23 cellular contexts compared by ENCODE assay signal in the genomic region with DNA sequence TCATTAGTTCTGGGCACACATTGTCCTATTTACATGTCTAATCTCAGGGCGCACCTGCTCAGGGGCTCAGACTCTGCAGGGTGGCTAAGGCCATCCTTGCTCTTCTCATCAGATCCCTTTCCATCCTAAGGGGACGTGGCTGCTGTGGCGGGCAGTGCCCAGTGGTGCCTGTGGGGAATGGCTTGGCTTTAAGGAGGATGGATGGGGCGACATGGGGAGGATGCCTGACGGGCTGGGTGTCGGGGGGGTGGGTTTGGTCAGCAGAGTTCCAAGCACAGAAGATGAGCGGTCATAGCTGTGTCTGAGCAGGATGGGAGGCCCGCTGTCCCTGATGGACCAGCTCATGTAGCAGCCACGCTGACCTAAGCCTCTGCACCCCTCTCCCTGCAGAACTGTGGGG. TPM values are rescaled to one million over a fixed set of nuclear protein-coding genes. Genes with fewer than 3 reads are reported as not detected.
DNase-seq lines count a peak whose midpoint lies in the region; ATAC-seq and TF ChIP-seq lines count a peak whose summit lies in the region.
"Had no signal": no experiment of that assay in that cellular context is flagged by ENCODE, and none has a peak within 500 bp of the region (broad histone marks: within the 10 kb centered on the region; RNA-seq: fewer than 3 reads in every experiment).

No MANE protein-coding gene starts in this region.

- H3K4me1 Mint-ChIP-seq in natural killer cell, result peaks cover 11 to 18% of the 10 kb centered on the region in 2 donors
- H3K4me1 Mint-ChIP-seq in natural killer cell treated with Interleukin-12 subunit alpha and Interleukin-12 subunit beta and Interleukin-15 and Interleukin-18, amount 100 ng/mL, for 72 hours (ENCODE audit: low read depth in 2 of 2), result peaks cover 0 to 9% of the 10 kb centered on the region in 2 donors
- peaks cover 24% of the 10 kb centered on the region for H3K4me1 Mint-ChIP-seq in activated CD8-positive, alpha-beta T cell treated with anti-CD3 and anti-CD28 coated beads for 36 hours (ENCODE audit: low read depth)
- peaks cover 10 to 56% (median 29%) of the 10 kb centered on the region in 4 donors for H3K4me1 Mint-ChIP-seq in naive thymus-derived CD8-positive, alpha-beta T cell
- H3K4me1 Mint-ChIP-seq: stimulated activated memory B cell treated with anti-CD40 and anti-IgM and Interleukin-4, amounts not matched to agents 10 μg/mL and 1 μg/mL and 100 μg/mL, for 72 hours had no signal

- H3K27ac Mint-ChIP-seq in natural killer cell, result peak overlapping the region; percentile 9 to 43
- peak overlapping the region in 1 of 2 donors; percentile 16 for H3K27ac Mint-ChIP-seq in natural killer cell treated with Interleukin-12 subunit alpha and Interleukin-12 subunit beta and Interleukin-15 and Interleukin-18, amount 100 ng/mL, for 72 hours
- peak overlapping the region; percentile 30 for H3K27ac Mint-ChIP-seq in activated CD8-positive, alpha-beta T cell treated with anti-CD3 and anti-CD28 coated beads for 36 hours
- peak overlapping the region in 9 of 10 donors; percentile 51 to 100 (median 89) for H3K27ac Mint-ChIP-seq in naive thymus-derived CD8-positive, alpha-beta T cell
- H3K27ac Mint-ChIP-seq: activated naive CD8-positive, alpha-beta T cell treated with anti-CD3 and anti-CD28 coated beads, Interleukin-2, amount 10 ng/mL, durations not matched to agents 7 days and 5 days; stimulated activated memory B cell treated with anti-CD40 and anti-IgM and Interleukin-4, amounts not matched to agents 10 μg/mL and 1 μg/mL and 100 μg/mL, for 72 hours; T-helper 2 cell treated with Interferon-gamma antibody and Interleukin-4, amounts not matched to agents 5 μg/mL and 100 μg/mL, for 36 hours had no signal

- peaks cover 7% of the 10 kb centered on the region for H3K36me3 Mint-ChIP-seq in natural killer cell
- peaks cover 7% of the 10 kb centered on the region for H3K36me3 Mint-ChIP-seq in natural killer cell treated with Interleukin-12 subunit alpha and Interleukin-12 subunit beta and Interleukin-15 and Interleukin-18, amount 100 ng/mL, for 72 hours
- peaks cover 42% of the 10 kb centered on the region for H3K36me3 Mint-ChIP-seq in activated CD8-positive, alpha-beta T cell treated with anti-CD3 and anti-CD28 coated beads for 36 hours (ENCODE audit: low read depth)
- peaks cover 0 to 93% (median 21%) of the 10 kb centered on the region in 3 donors for H3K36me3 Mint-ChIP-seq in naive thymus-derived CD8-positive, alpha-beta T cell

- H3K27me3 Mint-ChIP-seq in natural killer cell (ENCODE audit: low read depth in 2 of 2), result no peaks in the 10 kb centered on the region
- H3K27me3 Mint-ChIP-seq in natural killer cell treated with Interleukin-12 subunit alpha and Interleukin-12 subunit beta and Interleukin-15 and Interleukin-18, amount 100 ng/mL, for 72 hours, result no peaks in the 10 kb centered on the region
- no peaks in the 10 kb centered on the region for H3K27me3 Mint-ChIP-seq in activated CD8-positive, alpha-beta T cell treated with anti-CD3 and anti-CD28 coated beads for 36 hours
- H3K27me3 Mint-ChIP-seq in naive thymus-derived CD8-positive, alpha-beta T cell, result no peaks in the 10 kb centered on the region
- H3K27me3 Mint-ChIP-seq: activated naive CD8-positive, alpha-beta T cell treated with anti-CD3 and anti-CD28 coated beads, Interleukin-2, amount 10 ng/mL, durations not matched to agents 7 days and 5 days; stimulated activated memory B cell treated with anti-CD40 and anti-IgM and Interleukin-4, amounts not matched to agents 10 μg/mL and 1 μg/mL and 100 μg/mL, for 72 hours had no signal

- no peaks in the 10 kb centered on the region for H3K9me3 Mint-ChIP-seq in natural killer cell
- H3K9me3 Mint-ChIP-seq in natural killer cell treated with Interleukin-12 subunit alpha and Interleukin-12 subunit beta and Interleukin-15 and Interleukin-18, amount 100 ng/mL, for 72 hours, result no peaks in the 10 kb centered on the region
- no peaks in the 10 kb centered on the region for H3K9me3 Mint-ChIP-seq in activated CD8-positive, alpha-beta T cell treated with anti-CD3 and anti-CD28 coated beads for 36 hours
- no peaks in the 10 kb centered on the region for H3K9me3 Mint-ChIP-seq in naive thymus-derived CD8-positive, alpha-beta T cell
- H3K9me3 Mint-ChIP-seq: activated naive CD8-positive, alpha-beta T cell treated with anti-CD3 and anti-CD28 coated beads, Interleukin-2, amount 10 ng/mL, durations not matched to agents 7 days and 5 days; stimulated activated memory B cell treated with anti-CD40 and anti-IgM and Interleukin-4, amounts not matched to agents 10 μg/mL and 1 μg/mL and 100 μg/mL, for 72 hours; T-helper 2 cell treated with Interferon-gamma antibody and Interleukin-4, amounts not matched to agents 5 μg/mL and 100 μg/mL, for 36 hours had no signal

- intact Hi-C loops in natural killer cell (cut with micrococcal nuclease), result no loop called here
- intact Hi-C loops in activated CD8-positive, alpha-beta T cell treated with anti-CD3 and anti-CD28 coated beads for 36 hours (cut with micrococcal nuclease), result no loop called here

- CTCF ChIA-PET in activated CD8-positive, alpha-beta T cell treated with anti-CD3 and anti-CD28 coated beads for 36 hours (lab: Charles Lee), result interaction anchor here (7.5 kb wide), 1 partner anchor 14 kb away, joined by 75 read pairs; no protein-coding TSS in a partner anchor

- TF ChIP-seq CTCF in natural killer cell (IDR thresholded peaks at IDR 0.05), result no peak
- no peak for TF ChIP-seq CTCF in activated CD8-positive, alpha-beta T cell treated with anti-CD3 and anti-CD28 coated beads for 36 hours (IDR thresholded peaks at IDR 0.05)

- no peak for DNase-seq in natural killer cell
- no peak for DNase-seq in natural killer cell treated with Interleukin-12 subunit alpha and Interleukin-12 subunit beta and Interleukin-15 and Interleukin-18, amount 100 ng/mL, for 72 hours (ENCODE audit: low spot score)
- DNase-seq in activated CD8-positive, alpha-beta T cell treated with anti-CD3 and anti-CD28 coated beads for 36 hours, result no peak
- DNase-seq in naive thymus-derived CD8-positive, alpha-beta T cell, result no peak
- no peak for DNase-seq in hepatic stellate cell (ENCODE audit: low spot score)
- DNase-seq in DMS153 treated with DMSO at 0.1 percent for 48 hours (lab: John Stamatoyannopoulos, UW; ENCODE audit: unreplicated experiment), result no peak
- DNase-seq: activated CD4-positive, alpha-beta T cell treated with anti-CD3 and anti-CD28 coated beads, Interleukin-2, amount 50 U/mL, for 4 hours; activated naive CD8-positive, alpha-beta T cell treated with anti-CD3 and anti-CD28 coated beads, Interleukin-2, amount 10 ng/mL, durations not matched to agents 7 days and 5 days; activated T-cell treated with anti-CD3 and anti-CD28 coated beads, Interleukin-2, amount 50 U/mL, for 1 hour; NCI-H2081; NCI-H774; occipital lobe; stimulated activated CD4-positive, alpha-beta T cell treated with anti-CD3 and anti-CD28 coated beads, Interleukin-2, amount 100 ng/mL, for 48 hours; testis had no signal

- POLR2A ChIA-PET in activated CD8-positive, alpha-beta T cell treated with anti-CD3 and anti-CD28 coated beads for 36 hours (lab: Charles Lee), result interaction anchor here (0.7 to 1.2 kb wide), 2 partner anchors 11 to 38 kb away, joined by 3 read pairs; no protein-coding TSS in a partner anchor
- POLR2A ChIA-PET in naive thymus-derived CD8-positive, alpha-beta T cell (lab: Charles Lee), result interaction anchor here (0.8 to 6.9 kb wide), 4 partner anchors 9 to 63 kb away, joined by 5 to 85 read pairs (median 9); no protein-coding TSS in a partner anchor

- ATAC-seq in natural killer cell (no peak), GM18870 (IDR thresholded peaks at IDR 0.05; ENCODE audit: unreplicated experiment) (no peak)
- ATAC-seq in natural killer cell treated with Interleukin-12 subunit alpha and Interleukin-12 subunit beta and Interleukin-15 and Interleukin-18, amount 100 ng/mL, for 72 hours, result no peak
- ATAC-seq in activated CD8-positive, alpha-beta T cell treated with anti-CD3 and anti-CD28 coated beads for 36 hours, result no peak
- ATAC-seq in naive thymus-derived CD8-positive, alpha-beta T cell, result no peak
- ATAC-seq: K562; stimulated activated memory B cell treated with anti-CD40 and anti-IgM and Interleukin-4, amounts not matched to agents 10 μg/mL and 1 μg/mL and 100 μg/mL, for 72 hours had no signal

- H3K4me3 Mint-ChIP-seq in natural killer cell, result no peak overlapping the region
- H3K4me3 Mint-ChIP-seq in natural killer cell treated with Interleukin-12 subunit alpha and Interleukin-12 subunit beta and Interleukin-15 and Interleukin-18, amount 100 ng/mL, for 72 hours, result no peak overlapping the region
- H3K4me3 Mint-ChIP-seq in activated CD8-positive, alpha-beta T cell treated with anti-CD3 and anti-CD28 coated beads for 36 hours, result no peak overlapping the region
- no peak overlapping the region for H3K4me3 Mint-ChIP-seq in naive thymus-derived CD8-positive, alpha-beta T cell
- H3K4me3 Mint-ChIP-seq: activated naive CD8-positive, alpha-beta T cell treated with anti-CD3 and anti-CD28 coated beads, Interleukin-2, amount 10 ng/mL, durations not matched to agents 7 days and 5 days; stimulated activated memory B cell treated with anti-CD40 and anti-IgM and Interleukin-4, amounts not matched to agents 10 μg/mL and 1 μg/mL and 100 μg/mL, for 72 hours; T-helper 2 cell treated with Interferon-gamma antibody and Interleukin-4, amounts not matched to agents 5 μg/mL and 100 μg/mL, for 36 hours had no signal

RNA-seq across cellular contexts. Expression of a gene that starts 40.9 kb away (rescaled TPM):
- total RNA-seq in natural killer cell, result 1 to 10 TPM; 1.2 to 2.1 (median 1.8) TPM
- 1 to 10 TPM in 1 of 2 donors, under 1 TPM in 1; 0.67 to 3.3 TPM for total RNA-seq in natural killer cell treated with Interleukin-12 subunit alpha and Interleukin-12 subunit beta and Interleukin-15 and Interleukin-18, amount 100 ng/mL, for 72 hours
- 10 to 100 TPM; 34.6 to 36.7 TPM for total RNA-seq in activated CD8-positive, alpha-beta T cell treated with anti-CD3 and anti-CD28 coated beads for 36 hours
- 10 to 100 TPM; 62.1 to 64.0 TPM for total RNA-seq in naive thymus-derived CD8-positive, alpha-beta T cell
- 100 to 1,000 TPM in 2 of 3 donors, 10 to 100 TPM in 1; 86.7 to 208 (median 145) TPM for polyA plus RNA-seq in naive thymus-derived CD8-positive, alpha-beta T cell
- total RNA-seq: dermis microvascular lymphatic vessel endothelial cell, G401, glomerular endothelial cell, MCF 10A, smooth muscle cell had no signal

Comparison
In these comparisons a context has a peak if more than half of its experiments do, and no peak if none do; other contexts are left out.
1. RNA of a gene that starts 40.9 kb away (total RNA-seq): 62.1 to 64.0 TPM in naive thymus-derived CD8-positive, alpha-beta T cell and 34.6 to 36.7 TPM in activated CD8-positive, alpha-beta T cell treated with anti-CD3 and anti-CD28 coated beads for 36 hours; 0.67 to 3.3 TPM in natural killer cell treated with Interleukin-12 subunit alpha and Interleukin-12 subunit beta and Interleukin-15 and Interleukin-18, amount 100 ng/mL, for 72 hours and 1.2 to 2.1 TPM in natural killer cell; every median in the first group is over 4 times any median in the second.